2 cellular contexts compared by ENCODE assay signal in the genomic region with DNA sequence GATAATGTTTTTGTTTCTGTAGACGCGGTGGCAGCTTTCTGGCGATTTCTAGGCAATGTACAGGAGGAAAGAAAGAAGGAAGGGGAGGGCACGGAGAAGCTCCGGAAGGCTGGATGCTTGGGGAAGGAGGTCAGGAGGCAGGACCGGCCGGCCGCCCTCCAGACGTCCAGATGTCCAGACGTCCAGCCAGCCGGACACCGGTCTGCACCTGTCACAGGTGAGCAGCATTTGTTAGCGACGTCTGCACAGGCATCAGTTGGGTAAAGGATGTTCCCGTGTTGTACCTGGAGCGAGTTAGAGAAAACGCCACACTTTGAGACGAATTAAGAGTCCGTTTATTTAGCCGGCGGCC.
TF ChIP-seq lines count a peak whose summit lies in the region.

No MANE protein-coding gene starts in this region.

TF ChIP-seq in HCT116, 20 proteins besides CTCF, POLR2A, EP300 and RAD21 (continued from another document):
- TF ChIP-seq REST (IDR thresholded peaks at IDR 0.05; ENCODE audit: low read depth): no peak
- TF ChIP-seq ZNF274 (IDR thresholded peaks at IDR 0.05; ENCODE audit: low read depth, low read length): no peak
- no peak for TF ChIP-seq ZBTB33 (IDR thresholded peaks at IDR 0.05; ENCODE audit: extremely low read depth, insufficient replicate concordance, low read length)
- TF ChIP-seq FOSL1 (IDR thresholded peaks at IDR 0.05; ENCODE audit: low read depth): no peak
- TF ChIP-seq CBX3 (IDR thresholded peaks at IDR 0.05; ENCODE audit: low read depth): no peak
- TF ChIP-seq SRF (IDR thresholded peaks at IDR 0.05; ENCODE audit: low read depth): no peak
- no peak for TF ChIP-seq SP1 (IDR thresholded peaks at IDR 0.05; ENCODE audit: low read depth)
- no peak for TF ChIP-seq TCF7L2 (IDR thresholded peaks at IDR 0.05; ENCODE audit: borderline replicate concordance, extremely low read depth, insufficient read depth, insufficient read length)
- no peak for TF ChIP-seq ATF3 (IDR thresholded peaks at IDR 0.05)
- TF ChIP-seq JUND (IDR thresholded peaks at IDR 0.05): no peak
- no peak for TF ChIP-seq POLR2AphosphoS5 (IDR thresholded peaks at IDR 0.05; ENCODE audit: low read depth, low read length)

TF ChIP-seq in SK-N-SH treated with all-trans-retinoic acid at 6 μM for 48 hours, 23 proteins besides CTCF, POLR2A, EP300 and RAD21 (continued from another document):
- TF ChIP-seq, protein P1, sequence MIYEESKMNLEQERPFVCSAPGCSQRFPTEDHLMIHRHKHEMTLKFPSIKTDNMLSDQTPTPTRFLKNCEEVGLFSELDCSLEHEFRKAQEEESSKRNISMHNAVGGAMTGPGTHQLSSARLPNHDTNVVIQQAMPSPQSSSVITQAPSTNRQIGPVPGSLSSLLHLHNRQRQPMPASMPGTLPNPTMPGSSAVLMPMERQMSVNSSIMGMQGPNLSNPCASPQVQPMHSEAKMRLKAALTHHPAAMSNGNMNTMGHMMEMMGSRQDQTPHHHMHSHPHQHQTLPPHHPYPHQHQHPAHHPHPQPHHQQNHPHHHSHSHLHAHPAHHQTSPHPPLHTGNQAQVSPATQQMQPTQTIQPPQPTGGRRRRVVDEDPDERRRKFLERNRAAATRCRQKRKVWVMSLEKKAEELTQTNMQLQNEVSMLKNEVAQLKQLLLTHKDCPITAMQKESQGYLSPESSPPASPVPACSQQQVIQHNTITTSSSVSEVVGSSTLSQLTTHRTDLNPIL (CRISPR knock-in tag; IDR thresholded peaks at IDR 0.05; ENCODE audit: low read depth): no peak
- no peak for TF ChIP-seq PPARA (CRISPR knock-in tag; IDR thresholded peaks at IDR 0.05; ENCODE audit: borderline replicate concordance)
- no peak for TF ChIP-seq ZFP30 (CRISPR knock-in tag; IDR thresholded peaks at IDR 0.05)
- no peak for TF ChIP-seq PATZ1 (CRISPR knock-in tag; IDR thresholded peaks at IDR 0.05; ENCODE audit: borderline replicate concordance)
- no peak for TF ChIP-seq ZC3H10 (CRISPR knock-in tag; IDR thresholded peaks at IDR 0.05)
